In genomic region chr1:34858901-34859441, GRCh38 we compare ENCODE assay signal across 8 cellular contexts. TPM values are rescaled to one million over a fixed set of nuclear protein-coding genes. Genes with fewer than 3 reads are reported as not detected.
DNase-seq lines count a peak whose midpoint lies in the region; ATAC-seq and TF ChIP-seq lines count a peak whose summit lies in the region.

No MANE protein-coding gene starts in this region.

- no peak overlapping the region for H3K14ac ChIP-seq in neuronal stem cell (ENCODE audit: low read length)

- H3K9ac ChIP-seq in fibroblast of lung (ENCODE audit: insufficient read depth, low read length), result peak overlapping the region; percentile 90
- H3K9ac ChIP-seq in neuronal stem cell (ENCODE audit: low read depth, low read length, poor library complexity), result peak overlapping the region; percentile 95

- no peaks in the 10 kb centered on the region for H3K79me1 ChIP-seq in neuronal stem cell (ENCODE audit: low read depth, low read length)

- H3K4me3 ChIP-seq in fibroblast of lung (replicated peaks in 1 of 4; ENCODE audit: control extremely low read depth in 1 of 4, insufficient read depth in 1 of 4, low read depth in 3 of 4, low read length in 4 of 4) (peak overlapping the region; percentile 84 to 98 (median 93)), neuronal stem cell (ENCODE audit: low read length in 2 of 2) (peak overlapping the region; percentile 99 to 100)

- no peak overlapping the region for H4K8ac ChIP-seq in neuronal stem cell (ENCODE audit: low read depth, low read length)

- H2BK5ac ChIP-seq in neuronal stem cell (ENCODE audit: low read length), result no peak overlapping the region

- peak overlapping the region; percentile 86 for H3K23ac ChIP-seq in neuronal stem cell (ENCODE audit: low read depth, low read length, poor library complexity)

- DNase-seq in KBM-7, result peak; percentile 24
- peak; percentile 15 for DNase-seq in activated T-cell treated with anti-CD3 and anti-CD28 coated beads for 4 hours
- peak; percentile 34 to 45 for DNase-seq in fibroblast of lung (ENCODE audit: low read depth in 2 of 2)
- no peak for DNase-seq in neuronal stem cell (ENCODE audit: low spot score)

- H3K36me3 ChIP-seq in fibroblast of lung (ENCODE audit: control insufficient read depth, insufficient read depth, low read length) (peaks cover 2% of the 10 kb centered on the region), neuronal stem cell (replicated peaks in 1 of 2; ENCODE audit: control insufficient read depth in 2 of 2, insufficient read depth in 2 of 2, low read length in 2 of 2) (peaks cover 11 to 19% of the 10 kb centered on the region in 2 donors)

- TF ChIP-seq CTCF in fibroblast of lung (conservative IDR thresholded peaks at IDR 0.05 in 1 of 2, IDR thresholded peaks at IDR 0.05 in 1 of 2; ENCODE audit: low read depth in 1 of 2, low read length in 2 of 2), result no peak

- H2BK120ac ChIP-seq in neuronal stem cell (ENCODE audit: low read depth, low read length), result no peak overlapping the region

- H3K27me3 ChIP-seq in fibroblast of lung (ENCODE audit: control insufficient read depth, insufficient read depth, low read length) (no peaks in the 10 kb centered on the region), neuronal stem cell (ENCODE audit: control insufficient read depth in 3 of 3, insufficient read depth in 3 of 3, low read depth in 1 of 3, low read length in 3 of 3) (peaks cover 0 to 2% (median 0%) of the 10 kb centered on the region in 3 experiments)

- no peak overlapping the region for H3K4ac ChIP-seq in neuronal stem cell (ENCODE audit: low read length)

- peak overlapping the region; percentile 89 for H3K4me2 ChIP-seq in fibroblast of lung (ENCODE audit: extremely low read depth, insufficient read depth, low read length)
- peak overlapping the region; percentile 64 for H3K4me2 ChIP-seq in neuronal stem cell (ENCODE audit: insufficient read depth, low read length, poor library complexity, severe bottlenecking)

- no peak overlapping the region for H2BK15ac ChIP-seq in neuronal stem cell (ENCODE audit: low read length)

- H2AFZ ChIP-seq in fibroblast of lung (ENCODE audit: low read length) (peak overlapping the region; percentile 79), neuronal stem cell (ENCODE audit: low read length) (peak overlapping the region; percentile 97)

- WGBS in neuronal stem cell (ENCODE audit: extremely low coverage in 2 of 2, insufficient read length in 2 of 2, insufficient replicate concordance in 1 of 2), 2 donors, result no CpG with 5 or more reads among the region's 15 CpGs

- H3K79me2 ChIP-seq in fibroblast of lung (ENCODE audit: control insufficient read depth, insufficient read depth, low read length), result peaks cover 35% of the 10 kb centered on the region

- H3K4me1 ChIP-seq in fibroblast of lung (ENCODE audit: control insufficient read depth, extremely low read depth, insufficient read depth, low read length), result peaks cover 7% of the 10 kb centered on the region
- H3K4me1 ChIP-seq in neuronal stem cell (ENCODE audit: control insufficient read depth in 2 of 2, insufficient read depth in 1 of 2, low read depth in 1 of 2, low read length in 2 of 2), result peaks cover 3 to 6% of the 10 kb centered on the region in 2 donors

- H4K91ac ChIP-seq in neuronal stem cell (ENCODE audit: low read depth, low read length, poor library complexity), result no peak overlapping the region

- H3K27ac ChIP-seq in fibroblast of lung (ENCODE audit: insufficient read depth, low read length), result peak overlapping the region; percentile 96
- no peak overlapping the region for H3K27ac ChIP-seq in neuronal stem cell (replicated peaks; ENCODE audit: low read length)

- H4K20me1 ChIP-seq in fibroblast of lung (ENCODE audit: control insufficient read depth, extremely low read depth, insufficient read depth, low read length), result no peaks in the 10 kb centered on the region

- in situ Hi-C loops in KBM-7 (cut with MboI; ENCODE audit: low pct_unique_long_range_greater_than_20kb, low sequenced_read_pairs), result no loop called here

- H2AK5ac ChIP-seq in neuronal stem cell (ENCODE audit: low read depth, low read length), result no peak overlapping the region

- H3K9me3 ChIP-seq in fibroblast of lung (ENCODE audit: control insufficient read depth, insufficient read depth, low read depth, low read length), result no peaks in the 10 kb centered on the region
- H3K9me3 ChIP-seq in neuronal stem cell (replicated peaks in 1 of 2; ENCODE audit: control insufficient read depth in 2 of 2, insufficient read depth in 1 of 2, low read depth in 1 of 2, low read length in 2 of 2), result no peaks in the 10 kb centered on the region

- no peak overlapping the region for H2BK12ac ChIP-seq in neuronal stem cell (ENCODE audit: low read length)

- ATAC-seq in GM19395 (IDR thresholded peaks at IDR 0.05; ENCODE audit: unreplicated experiment), result peak; percentile 29
- ATAC-seq in HG03139 (IDR thresholded peaks at IDR 0.05; ENCODE audit: unreplicated experiment), result no peak
- no peak for ATAC-seq in HG03442 (IDR thresholded peaks at IDR 0.05; ENCODE audit: unreplicated experiment)
- no peak for ATAC-seq in GM19035 (IDR thresholded peaks at IDR 0.05; ENCODE audit: unreplicated experiment)

- H3K18ac ChIP-seq in neuronal stem cell (ENCODE audit: low read length), result peak overlapping the region; percentile 91

RNA-seq across cellular contexts. Expression of gene SMIM12, which starts 0.6 kb away (rescaled TPM):
- total RNA-seq in fibroblast of lung, result 14.4 and 18.2 TPM in 2 replicates
- 59.7 and 66.0 TPM in 2 replicates for polyA plus RNA-seq in fibroblast of lung
- 46.1 and 54.2 TPM in 2 replicates for polyA plus RNA-seq in fibroblast of lung (2012)
- 30.2 and 42.5 TPM in 2 replicates for polyA minus RNA-seq in fibroblast of lung (ENCODE audit: low replicate concordance)
- polyA plus RNA-seq in neuronal stem cell (2013, experiment 1 of 2), result 15.2 TPM
- 14.8 TPM for polyA plus RNA-seq in neuronal stem cell (2013, experiment 2 of 2)
